8 cellular contexts compared by ENCODE assay signal in genomic region chr7:101244385-101245146, GRCh38. TPM values are rescaled to one million over a fixed set of nuclear protein-coding genes. Genes with fewer than 3 reads are reported as not detected.
DNase-seq lines count a peak whose midpoint lies in the region; ATAC-seq and TF ChIP-seq lines count a peak whose summit lies in the region.

Gene FIS1, minus strand, starts transcription at chr7:101245081. Its CDS starts 77 bp downstream, at chr7:101245004.

- H3K27me3 Mint-ChIP-seq in IgD-negative memory B cell: no peaks in the 10 kb centered on the region

- H3K27me3 ChIP-seq in mucosa of stomach (ENCODE audit: control insufficient read depth, insufficient read depth, low read length): no peaks in the 10 kb centered on the region

- peaks cover 14 to 20% (median 16%) of the 10 kb centered on the region in 3 donors for H3K4me1 Mint-ChIP-seq in IgD-negative memory B cell

- peak; percentile 90 for DNase-seq in DMS153 treated with DMSO at 0.1 percent for 48 hours (lab: John Stamatoyannopoulos, UW; ENCODE audit: unreplicated experiment)
- DNase-seq in OCI-M2 (lab: John Stamatoyannopoulos, UW; ENCODE audit: unreplicated experiment): peak; percentile 77
- peak; percentile 92 for DNase-seq in activated T-cell treated with anti-CD3 and anti-CD28 coated beads for 48 hours (ENCODE audit: low read depth)
- peak; percentile 38 for DNase-seq in epithelial cell of proximal tubule (ENCODE audit: low read depth)
- peak; percentile 80 to 81 for DNase-seq in stimulated activated CD8-positive, alpha-beta memory T cell treated with anti-CD3 and anti-CD28 coated beads, Interleukin-7, amount 100 ng/mL, for 1 hour (ENCODE audit: low read depth in 2 of 2)

- H3K27ac Mint-ChIP-seq in IgD-negative memory B cell: peak within 1 kb of the TSS; percentile 89 to 97 (median 91)

- no peaks in the 10 kb centered on the region for H3K36me3 ChIP-seq in mucosa of stomach (ENCODE audit: control insufficient read depth, insufficient read depth, low read length)

- no peaks in the 10 kb centered on the region for H3K9me3 Mint-ChIP-seq in IgD-negative memory B cell

- H3K4me3 Mint-ChIP-seq in IgD-negative memory B cell: peak within 1 kb of the TSS; percentile 93 to 99 (median 98)

- peak; percentile 93 for ATAC-seq in GM21529 (IDR thresholded peaks at IDR 0.05; ENCODE audit: unreplicated experiment)

- no peaks in the 10 kb centered on the region for H3K36me3 Mint-ChIP-seq in IgD-negative memory B cell

- peak within 1 kb of the TSS; percentile 85 for H3K9ac ChIP-seq in mucosa of stomach (ENCODE audit: low read length)

- peak within 1 kb of the TSS; percentile 95 for H3K4me3 ChIP-seq in epithelial cell of proximal tubule (ENCODE audit: low read depth, low read length)
- H3K4me3 ChIP-seq in mucosa of stomach (ENCODE audit: low read length): peak within 1 kb of the TSS; percentile 97

- peaks cover 34% of the 10 kb centered on the region for H3K4me1 ChIP-seq in mucosa of stomach (ENCODE audit: control insufficient read depth, insufficient read depth, low read length)

- TF ChIP-seq CTCF in epithelial cell of proximal tubule (conservative IDR thresholded peaks at IDR 0.05; ENCODE audit: low read depth, low read length): no peak

- no peaks in the 10 kb centered on the region for H3K9me3 ChIP-seq in mucosa of stomach (ENCODE audit: control insufficient read depth, low read length)

RNA-seq across cellular contexts. Expression of gene FIS1, which starts in this region (rescaled TPM):
- 172 TPM for polyA plus RNA-seq in IgD-negative memory B cell
- total RNA-seq in epithelial cell of proximal tubule: 189 and 215 TPM in 2 replicates

Comparison
In these comparisons a context has a peak if more than half of its experiments do, and no peak if none do; other contexts are left out.
1. Peak in every context shown above with its lines: DNase-seq, ATAC-seq and H3K4me3 ChIP-seq.
2. DNase-seq: peak in every context shown above with its lines; median percentile 92 in activated T-cell treated with anti-CD3 and anti-CD28 coated beads for 48 hours; 90 in DMS153 treated with DMSO at 0.1 percent for 48 hours; 80 in stimulated activated CD8-positive, alpha-beta memory T cell treated with anti-CD3 and anti-CD28 coated beads, Interleukin-7, amount 100 ng/mL, for 1 hour; 77 in OCI-M2; 38 in epithelial cell of proximal tubule.